In genomic region chr6:17484201-17484606, GRCh38 we compare ENCODE assay signal across 18 cellular contexts.
A peak's percentile ranks its signal among the peaks of the same experiment; 100 is the strongest.
DNase-seq lines count a peak whose midpoint lies in the region; ATAC-seq and TF ChIP-seq lines count a peak whose summit lies in the region.
"Had no signal": no experiment of that assay in that cellular context is flagged by ENCODE, and none has a peak within 500 bp of the region (broad histone marks: within the 10 kb centered on the region; RNA-seq: fewer than 3 reads in every experiment).

No MANE protein-coding gene starts in this region.

- no peak for TF ChIP-seq CTCF in cardiac muscle cell (IDR thresholded peaks at IDR 0.05; ENCODE audit: low read depth, low read length)
- TF ChIP-seq CTCF in heart left ventricle (IDR thresholded peaks at IDR 0.05), result no peak
- TF ChIP-seq CTCF in right lobe of liver (IDR thresholded peaks at IDR 0.05), result no peak

- DNase-seq in cardiac muscle cell (ENCODE audit: low read depth in 1 of 2, low spot score in 1 of 2), result peak in 1 of 2 donors; percentile 23
- DNase-seq in cardiac septum (ENCODE audit: low spot score), result no peak
- DNase-seq in NCI-H446 treated with DMSO at 0.1 percent for 48 hours (lab: John Stamatoyannopoulos, UW), result peak; percentile 76
- DNase-seq in heart left ventricle, result peak in 3 of 5 donors; percentile 28 to 42 (median 41)
- no peak for DNase-seq in right lobe of liver
- no peak for DNase-seq in NAMALWA (ENCODE audit: low spot score)
- DNase-seq: activated CD4-positive, alpha-beta T cell treated with anti-CD3 and anti-CD28 coated beads for 36 hours; activated effector memory CD4-positive, alpha-beta T cell treated with Interleukin-2 at 50 U/mL for 16 hours; left lung; NCI-H1436; posterior cingulate gyrus; stimulated activated naive CD8-positive, alpha-beta T cell treated with anti-CD3 and anti-CD28 coated beads, Interleukin-15, Interleukin-2, amounts not matched to agents 100 U/mL and 50 U/mL, for 24 hours; upper lobe of right lung had no signal

- H3K36me3 ChIP-seq in cardiac muscle cell (peaks cover 2% of the 10 kb centered on the region), heart left ventricle (peaks cover 0 to 11% (median 0%) of the 10 kb centered on the region in 9 donors), right lobe of liver (no peaks in the 10 kb centered on the region)
- H3K36me3 ChIP-seq: left lung, upper lobe of right lung had no signal

- 51 to 57% (median 54%) methylated on average over 6 of the region's 6 CpGs for WGBS in heart left ventricle, 4 donors
- 94% methylated on average over 6 of the region's 6 CpGs for WGBS in right lobe of liver (ENCODE audit: insufficient coverage, low coverage, low lambda C conversion rate, missing lambda C conversion rate)

- no peak for TF ChIP-seq POLR2A in heart left ventricle (IDR thresholded peaks at IDR 0.05)
- no peak for TF ChIP-seq POLR2A in right lobe of liver (IDR thresholded peaks at IDR 0.05)

- no peak overlapping the region for H3K4me3 ChIP-seq in cardiac muscle cell
- no peak overlapping the region for H3K4me3 ChIP-seq in heart left ventricle
- no peak overlapping the region for H3K4me3 ChIP-seq in right lobe of liver
- H3K4me3 ChIP-seq: BLaER1, K562, left lung, SJSA1, upper lobe of right lung had no signal

- H3K4me1 ChIP-seq in cardiac muscle cell (ENCODE audit: low read depth) (peaks cover 18% of the 10 kb centered on the region), heart left ventricle (peaks cover 0 to 42% (median 0%) of the 10 kb centered on the region in 12 donors), right lobe of liver (peaks cover 0 to 3% (median 0%) of the 10 kb centered on the region in 4 donors)
- H3K4me1 ChIP-seq: left lung, upper lobe of right lung had no signal

- intact Hi-C loops in cardiac septum (cut with DNase I), result loop anchor here (5.0 kb wide), 1 partner anchor 197 kb away; no protein-coding TSS in a partner anchor
- intact Hi-C loops in heart left ventricle (cut with DNase I), result loop anchor here in 4 of 10 donors (5.0 to 10.0 kb wide), 4 partner anchors 187 to 199 kb away; partner anchors contain the start of gene RBM24 (in 1 of the 4)
- intact Hi-C loops in right lobe of liver (cut with DNase I), result no loop called here

- H3K27ac ChIP-seq in cardiac muscle cell (peak overlapping the region; percentile 92), heart left ventricle (peak overlapping the region in 11 of 12 donors; percentile 9 to 81 (median 64)), right lobe of liver (no peak overlapping the region)
- H3K27ac ChIP-seq: BLaER1, left lung, SJSA1, upper lobe of right lung had no signal

- H3K27me3 ChIP-seq in cardiac muscle cell (no peaks in the 10 kb centered on the region), heart left ventricle (no peaks in the 10 kb centered on the region), right lobe of liver (no peaks in the 10 kb centered on the region)
- H3K27me3 ChIP-seq: BLaER1, left lung, SJSA1, upper lobe of right lung had no signal

- ATAC-seq in heart left ventricle (peak; percentile 23 to 87 (median 56)), GM21786 (IDR thresholded peaks at IDR 0.05; ENCODE audit: unreplicated experiment) (no peak), right lobe of liver (no peak), HG02884 (IDR thresholded peaks at IDR 0.05; ENCODE audit: unreplicated experiment) (no peak)
- ATAC-seq: activated CD4-positive, alpha-beta T cell treated with anti-CD3 and anti-CD28 coated beads for 36 hours; K562; left lung; stimulated activated naive CD8-positive, alpha-beta T cell treated with anti-CD3 and anti-CD28 coated beads, Interleukin-15, Interleukin-2, amounts not matched to agents 100 U/mL and 50 U/mL, for 24 hours; upper lobe of right lung had no signal

- H3K9me3 ChIP-seq in cardiac muscle cell (ENCODE audit: low read depth), result no peaks in the 10 kb centered on the region
- H3K9me3 ChIP-seq in heart left ventricle, result no peaks in the 10 kb centered on the region
- no peaks in the 10 kb centered on the region for H3K9me3 ChIP-seq in right lobe of liver
- H3K9me3 ChIP-seq: BLaER1, left lung, SJSA1, upper lobe of right lung had no signal

Comparison
In these comparisons a context has a peak if more than half of its experiments do, and no peak if none do; other contexts are left out.
1. DNase-seq: peak in NCI-H446 treated with DMSO at 0.1 percent for 48 hours (single experiment) and heart left ventricle (3 of 5); none in cardiac septum (single experiment), right lobe of liver (0 of 3) and NAMALWA (single experiment).
2. H3K27ac ChIP-seq: peak in cardiac muscle cell (single experiment) and heart left ventricle (11 of 12); none in right lobe of liver (0 of 3).
3. ATAC-seq: peak in heart left ventricle (4 of 4); none in GM21786 (single experiment), right lobe of liver (0 of 4) and HG02884 (single experiment).